Comparison of ENCODE assay signal across 8 cellular contexts in the genomic region with DNA sequence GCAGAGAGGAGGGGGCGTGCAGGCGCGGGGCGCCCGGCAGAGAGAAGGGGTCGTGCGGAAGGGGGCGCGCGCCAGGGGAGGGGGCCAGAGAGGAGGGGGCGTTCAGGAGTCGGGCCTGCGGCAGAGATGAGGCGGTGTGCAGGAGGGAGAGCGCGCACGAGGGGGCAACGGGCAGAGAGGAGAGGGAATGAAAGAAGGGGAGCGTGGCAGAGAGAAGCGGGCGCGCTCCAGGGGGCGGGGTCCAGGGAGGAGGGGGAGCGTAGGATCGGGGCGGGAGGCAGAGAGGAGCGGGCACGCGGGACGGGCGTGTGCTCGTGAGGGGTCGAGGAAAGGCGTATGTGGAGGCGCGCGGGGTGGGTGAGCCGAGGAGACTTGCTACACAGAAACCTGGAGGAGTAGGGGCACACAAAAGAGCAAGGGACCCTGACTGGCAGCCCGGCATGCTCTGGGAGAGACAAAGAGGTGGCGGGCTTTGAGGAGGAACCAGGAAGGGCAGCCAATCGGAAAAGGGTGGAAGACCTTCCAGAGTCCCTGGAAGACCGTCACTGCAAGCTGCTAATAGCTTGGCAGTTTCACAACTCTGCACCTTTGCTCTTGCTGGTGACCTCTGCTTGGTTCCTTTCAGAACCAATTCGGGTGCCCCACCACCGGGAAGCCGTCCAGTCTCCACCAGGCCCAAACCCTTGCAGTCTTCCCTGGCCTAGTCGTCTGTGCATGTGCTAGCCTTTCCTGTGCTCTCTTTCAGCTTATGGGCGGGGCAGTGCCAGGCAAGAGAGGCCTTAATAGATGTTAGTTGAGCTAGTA. TPM values are rescaled to one million over a fixed set of nuclear protein-coding genes. Genes with fewer than 3 reads are reported as not detected.
DNase-seq lines count a peak whose midpoint lies in the region; ATAC-seq and TF ChIP-seq lines count a peak whose summit lies in the region.

No MANE protein-coding gene starts in this region.

- H3K27me3 ChIP-seq in MM.1S (replicated peaks; ENCODE audit: insufficient read depth, low read length) (no peaks in the 10 kb centered on the region), Karpas-422 (ENCODE audit: low read length) (no peaks in the 10 kb centered on the region), osteoblast (ENCODE audit: insufficient read depth, low read length) (peaks cover 24% of the 10 kb centered on the region)

- H3K9me2 ChIP-seq in MM.1S (replicated peaks; ENCODE audit: insufficient read depth, low read length) (no peaks in the 10 kb centered on the region), Karpas-422 (replicated peaks; ENCODE audit: insufficient read depth, low read length) (no peaks in the 10 kb centered on the region)

- no peaks in the 10 kb centered on the region for H3K9me3 Mint-ChIP-seq in activated T-helper 17 cell treated with anti-CD3 and anti-CD28 coated beads, Interleukin-2, amount 50 U/mL, for 72 hours
- no peaks in the 10 kb centered on the region for H3K9me3 Mint-ChIP-seq in stimulated activated effector memory CD8-positive, alpha-beta T cell treated with anti-CD3 and anti-CD28 coated beads, Interleukin-12 subunit alpha, Interleukin-12 subunit beta, amount 100 ng/mL, for 72 hours

- H3K9me3 ChIP-seq in MM.1S (replicated peaks; ENCODE audit: insufficient read depth, low read length) (no peaks in the 10 kb centered on the region), Karpas-422 (ENCODE audit: low read length) (no peaks in the 10 kb centered on the region), osteoblast (ENCODE audit: low read depth, low read length) (no peaks in the 10 kb centered on the region)

- H3K9ac ChIP-seq in MM.1S (ENCODE audit: low read length) = no peak overlapping the region
- H3K9ac ChIP-seq in Karpas-422 (ENCODE audit: low read length) = no peak overlapping the region

- H3K79me2 ChIP-seq in MM.1S (ENCODE audit: low read length) (no peaks in the 10 kb centered on the region), Karpas-422 (ENCODE audit: low read length) (no peaks in the 10 kb centered on the region), osteoblast (ENCODE audit: insufficient read depth, low read length) (no peaks in the 10 kb centered on the region)

- CTCF ChIA-PET in HEK293T (lab: Yijun Ruan, JAX) = no interaction called here

- peaks cover 30% of the 10 kb centered on the region for H3K27me3 Mint-ChIP-seq in activated T-helper 17 cell treated with anti-CD3 and anti-CD28 coated beads, Interleukin-2, amount 50 U/mL, for 72 hours

- no peaks in the 10 kb centered on the region for H3F3A ChIP-seq in MM.1S (ENCODE audit: insufficient read depth, low read length)

- POLR2A ChIA-PET in HEK293T (lab: Yijun Ruan, JAX) = interaction anchor here (0.5 kb wide), 1 partner anchor 13 kb away, joined by 4 read pairs; no protein-coding TSS in a partner anchor

- peak overlapping the region; percentile 69 for H3K4me3 Mint-ChIP-seq in activated T-helper 17 cell treated with anti-CD3 and anti-CD28 coated beads, Interleukin-2, amount 50 U/mL, for 72 hours
- peak overlapping the region; percentile 61 for H3K4me3 Mint-ChIP-seq in stimulated activated effector memory CD8-positive, alpha-beta T cell treated with anti-CD3 and anti-CD28 coated beads, Interleukin-12 subunit alpha, Interleukin-12 subunit beta, amount 100 ng/mL, for 72 hours

- peak; percentile 7 for ATAC-seq in activated T-helper 17 cell treated with anti-CD3 and anti-CD28 coated beads, Interleukin-2, amount 50 U/mL, for 72 hours (replicated peaks)
- no peak for ATAC-seq in stimulated activated effector memory CD8-positive, alpha-beta T cell treated with anti-CD3 and anti-CD28 coated beads, Interleukin-12 subunit alpha, Interleukin-12 subunit beta, amount 100 ng/mL, for 72 hours

- H3K27ac ChIP-seq in MM.1S (ENCODE audit: low read length) (no peak overlapping the region), Karpas-422 (ENCODE audit: low read length) (no peak overlapping the region), osteoblast (ENCODE audit: low read depth, low read length) (no peak overlapping the region)

- H3K36me3 Mint-ChIP-seq in activated T-helper 17 cell treated with anti-CD3 and anti-CD28 coated beads, Interleukin-2, amount 50 U/mL, for 72 hours (ENCODE audit: low read depth) = no peaks in the 10 kb centered on the region
- H3K36me3 Mint-ChIP-seq in stimulated activated effector memory CD8-positive, alpha-beta T cell treated with anti-CD3 and anti-CD28 coated beads, Interleukin-12 subunit alpha, Interleukin-12 subunit beta, amount 100 ng/mL, for 72 hours = no peaks in the 10 kb centered on the region

- no peaks in the 10 kb centered on the region for H3K4me1 Mint-ChIP-seq in activated T-helper 17 cell treated with anti-CD3 and anti-CD28 coated beads, Interleukin-2, amount 50 U/mL, for 72 hours
- H3K4me1 Mint-ChIP-seq in stimulated activated effector memory CD8-positive, alpha-beta T cell treated with anti-CD3 and anti-CD28 coated beads, Interleukin-12 subunit alpha, Interleukin-12 subunit beta, amount 100 ng/mL, for 72 hours = peaks cover 6% of the 10 kb centered on the region

- DNase-seq in MM.1S (no peak), iPS-NIHi11 (ENCODE audit: low spot score) (peak; percentile 49), Karpas-422 (no peak), osteoblast (ENCODE audit: insufficient read length, low spot score, missing footprints) (no peak), NCI-H128 (lab: John Stamatoyannopoulos, UW; ENCODE audit: unreplicated experiment) (no peak), HEK293T (ENCODE audit: extremely low spot score) (no peak)
- DNase-seq in stimulated activated effector memory CD8-positive, alpha-beta T cell treated with anti-CD3 and anti-CD28 coated beads, Interleukin-12 subunit alpha, Interleukin-12 subunit beta, amount 100 ng/mL, for 72 hours (ENCODE audit: low spot score in 2 of 2) = no peak

- no peaks in the 10 kb centered on the region for H3K36me3 ChIP-seq in MM.1S (replicated peaks; ENCODE audit: insufficient read depth, low read length)
- H3K36me3 ChIP-seq in Karpas-422 (ENCODE audit: insufficient read depth, low read length) = no peaks in the 10 kb centered on the region
- H3K36me3 ChIP-seq in osteoblast (ENCODE audit: insufficient read depth, low read length) = no peaks in the 10 kb centered on the region

- H3K4me3 ChIP-seq in MM.1S (ENCODE audit: low read length) (peak overlapping the region; percentile 41; the same call in 1 of the 2 replicates), Karpas-422 (ENCODE audit: low read length) (no peak overlapping the region), osteoblast (ENCODE audit: insufficient read depth, low read length) (no peak overlapping the region)

- no peak overlapping the region for H3K27ac Mint-ChIP-seq in activated T-helper 17 cell treated with anti-CD3 and anti-CD28 coated beads, Interleukin-2, amount 50 U/mL, for 72 hours
- no peak overlapping the region for H3K27ac Mint-ChIP-seq in stimulated activated effector memory CD8-positive, alpha-beta T cell treated with anti-CD3 and anti-CD28 coated beads, Interleukin-12 subunit alpha, Interleukin-12 subunit beta, amount 100 ng/mL, for 72 hours

- TF ChIP-seq CTCF in MM.1S (IDR thresholded peaks at IDR 0.05; ENCODE audit: low read length) (no peak), osteoblast (IDR thresholded peaks at IDR 0.05; ENCODE audit: extremely low read depth, low read depth, low read length) (no peak)

- H4K20me1 ChIP-seq in MM.1S (ENCODE audit: insufficient read depth, low read length) (no peaks in the 10 kb centered on the region), Karpas-422 (ENCODE audit: insufficient read depth, low read depth, low read length) (no peaks in the 10 kb centered on the region), osteoblast (ENCODE audit: insufficient read depth, low read length) (no peaks in the 10 kb centered on the region)

- H2AFZ ChIP-seq in MM.1S (ENCODE audit: low read length) (peak overlapping the region; percentile 53; the same call in 1 of the 2 replicates), Karpas-422 (ENCODE audit: low read length) (no peak overlapping the region), osteoblast (ENCODE audit: low read length) (no peak overlapping the region)

- H3K4me2 ChIP-seq in MM.1S (ENCODE audit: low read depth, low read length) = peak overlapping the region; percentile 66
- no peak overlapping the region for H3K4me2 ChIP-seq in Karpas-422 (ENCODE audit: low read depth, low read length, poor library complexity, severe bottlenecking)
- no peak overlapping the region for H3K4me2 ChIP-seq in osteoblast (ENCODE audit: insufficient read depth, low read length)

- H3K4me1 ChIP-seq in MM.1S (ENCODE audit: low read length) (no peaks in the 10 kb centered on the region), Karpas-422 (ENCODE audit: low read length) (no peaks in the 10 kb centered on the region), osteoblast (ENCODE audit: insufficient read depth, low read length) (no peaks in the 10 kb centered on the region)

TF ChIP-seq in HEK293T, 16 proteins besides CTCF, POLR2A, EP300 and RAD21 (continues in another document):
- TF ChIP-seq FOXM1 (IDR thresholded peaks at IDR 0.05; ENCODE audit: borderline replicate concordance) (no peak), ELF4 (IDR thresholded peaks at IDR 0.05) (no peak), FOXA1 (IDR thresholded peaks at IDR 0.05) (no peak), SP1 (IDR thresholded peaks at IDR 0.05) (no peak), NFRKB (IDR thresholded peaks at IDR 0.05) (no peak), SUZ12 (IDR thresholded peaks at IDR 0.05) (no peak), ZNF384 (IDR thresholded peaks at IDR 0.05) (no peak), BHLHE40 (IDR thresholded peaks at IDR 0.05; ENCODE audit: borderline replicate concordance) (no peak), L3MBTL2 (conservative IDR thresholded peaks at IDR 0.05) (no peak), HDGF (IDR thresholded peaks at IDR 0.05; ENCODE audit: borderline replicate concordance) (no peak), CTBP1 (IDR thresholded peaks at IDR 0.05; ENCODE audit: borderline replicate concordance) (no peak), TARDBP (IDR thresholded peaks at IDR 0.05) (no peak), LEF1 (IDR thresholded peaks at IDR 0.05; ENCODE audit: borderline replicate concordance) (no peak)

RNA-seq across cellular contexts. Expression of gene DYDC2, which starts 0.6 kb away (rescaled TPM):
- not detected for total RNA-seq in activated T-helper 17 cell treated with anti-CD3 and anti-CD28 coated beads, Interleukin-2, amount 50 U/mL, for 72 hours
- 0.37 TPM in 1 of 2 replicates, not detected in the other for total RNA-seq in Karpas-422 (2014; rRNA removed; shearing (Covaris generic); ENCODE audit: low replicate concordance)
- total RNA-seq in osteoblast = not detected in 2 replicates

RNA-seq across cellular contexts. Expression of gene DYDC1, which starts 0.6 kb away (rescaled TPM):
- not detected for total RNA-seq in activated T-helper 17 cell treated with anti-CD3 and anti-CD28 coated beads, Interleukin-2, amount 50 U/mL, for 72 hours
- not detected in 2 replicates for total RNA-seq in Karpas-422 (2014; rRNA removed; shearing (Covaris generic); ENCODE audit: low replicate concordance)
- total RNA-seq in osteoblast = not detected in 2 replicates

RNA-seq across cellular contexts. Expression of gene PRXL2A, which starts 51.1 kb away (rescaled TPM):
- total RNA-seq in activated T-helper 17 cell treated with anti-CD3 and anti-CD28 coated beads, Interleukin-2, amount 50 U/mL, for 72 hours = 1 to 10 TPM; 9.4 to 9.6 TPM
- total RNA-seq in Karpas-422 (2014; rRNA removed; shearing (Covaris generic); ENCODE audit: low replicate concordance) = 1.7 and 7.2 TPM in 2 replicates
- 5.1 and 5.9 TPM in 2 replicates for total RNA-seq in osteoblast
